29 cellular contexts compared by ENCODE assay signal in genomic region chr17:47775181-47775580, GRCh38. TPM values are rescaled to one million over a fixed set of nuclear protein-coding genes. Genes with fewer than 3 reads are reported as not detected.
"Had no signal": no experiment of that assay in that cellular context is flagged by ENCODE, and none has a peak within 500 bp of the region (broad histone marks: within the 10 kb centered on the region; RNA-seq: fewer than 3 reads in every experiment).

No MANE protein-coding gene starts in this region.

- H3K36me3 ChIP-seq: ascending aorta had no signal

- H3K9me3 ChIP-seq: ascending aorta had no signal

- FAIRE-seq: TTC549 had no signal

- H3K27ac ChIP-seq: ascending aorta, VCaP had no signal

- H3K4me3 ChIP-seq: ascending aorta had no signal

- H3K4me1 ChIP-seq: ascending aorta had no signal

- DNase-seq: activated B cell treated with CpG ODN at 0.5 μM for 24 hours; activated CD4-positive, alpha-beta memory T cell treated with anti-CD3 and anti-CD28 coated beads for 36 hours; activated CD4-positive, alpha-beta T cell treated with anti-CD3 and anti-CD28 coated beads for 4 hours; activated CD4-positive, alpha-beta T cell treated with anti-CD3 and anti-CD28 coated beads, Interleukin-2, amount 10 ng/mL, durations not matched to agents 24 days and 14 days; activated CD4-positive, alpha-beta T cell treated with anti-CD3 and anti-CD28 coated beads, Interleukin-2, amount 50 U/mL, for 1 hour; activated CD4-positive, alpha-beta T cell treated with anti-CD3 and anti-CD28 coated beads, Interleukin-2, amount 50 U/mL, for 4 hours; activated CD4-positive, CD25-positive, alpha-beta regulatory T cell treated with anti-CD3 and anti-CD28 coated beads, Interleukin-2, amount 50 U/mL, for 72 hours; activated CD8-positive, alpha-beta memory T cell treated with anti-CD3 and anti-CD28 coated beads, Interleukin-2, amount 50 U/mL, for 4 hours; activated CD8-positive, alpha-beta T cell treated with anti-CD3 and anti-CD28 coated beads for 36 hours; activated effector memory CD4-positive, alpha-beta T cell treated with anti-CD3 and anti-CD28 coated beads, Interleukin-2, amount 50 U/mL, for 16 hours; activated gamma-delta T cell treated with Interleukin-2 at 50 U/mL for 16 hours; activated naive CD4-positive, alpha-beta T cell treated with anti-CD3 and anti-CD28 coated beads, Interleukin-2, amount 10 ng/mL, durations not matched to agents 7 days and 5 days; activated naive CD4-positive, alpha-beta T cell treated with Interleukin-2 at 50 U/mL for 16 hours; activated naive CD8-positive, alpha-beta T cell treated with anti-CD3 and anti-CD28 coated beads, Interleukin-2, amount 10 ng/mL, durations not matched to agents 7 days and 5 days; activated naive CD8-positive, alpha-beta T cell treated with anti-CD3 and anti-CD28 coated beads, Interleukin-2, amount 50 U/mL, for 24 hours; activated T-cell treated with anti-CD3 and anti-CD28 coated beads for 4 hours; activated T-cell treated with anti-CD3 and anti-CD28 coated beads, Interleukin-2, amount 50 U/mL, for 1 hour; activated T-cell treated with anti-CD3 and anti-CD28 coated beads, Interleukin-2, amount 50 U/mL, for 4 hours; activated T-cell treated with anti-CD3 and anti-CD28 coated beads, Interleukin-2, amount 50 U/mL, for 72 hours; amygdala; anterior cingulate cortex; central memory CD4-positive, alpha-beta T cell; cerebellar nuclear complex; T-helper 1 cell; T-helper 2 cell; T-helper 9 cell had no signal

RNA-seq across cellular contexts. Expression of gene TBX21, which starts 42.1 kb away (rescaled TPM):
- total RNA-seq: ascending aorta had no signal

RNA-seq across cellular contexts. Expression of gene LRRC46, which starts 56.3 kb away (rescaled TPM):
- total RNA-seq: ascending aorta had no signal
